15 cellular contexts compared by ENCODE assay signal in genomic region chr14:20472566-20473206, GRCh38. TPM values are rescaled to one million over a fixed set of nuclear protein-coding genes. Genes with fewer than 3 reads are reported as not detected.
DNase-seq lines count a peak whose midpoint lies in the region; ATAC-seq and TF ChIP-seq lines count a peak whose summit lies in the region.
"Had no signal": no experiment of that assay in that cellular context is flagged by ENCODE, and none has a peak within 500 bp of the region (broad histone marks: within the 10 kb centered on the region; RNA-seq: fewer than 3 reads in every experiment).

No MANE protein-coding gene starts in this region.

- 91% methylated on average over 2 of the region's 2 CpGs for WGBS in smooth muscle cell (ENCODE audit: low lambda C conversion rate)

- POLR2A ChIA-PET in activated CD4-positive, alpha-beta T cell treated with anti-CD3 and anti-CD28 coated beads for 36 hours (lab: Charles Lee) = interaction anchor here (0.7 to 2.8 kb wide), 4 partner anchors 9 to 211 kb away, joined by 3 to 13 read pairs (median 4); partner anchors contain the start of genes APEX1, OSGEP and PIP4P1

- peaks cover 10% of the 10 kb centered on the region for H3F3A ChIP-seq in smooth muscle cell (ENCODE audit: low read depth)

- H3K4me3 ChIP-seq in smooth muscle cell = no peak overlapping the region
- H3K4me3 ChIP-seq: HAP-1, thyroid gland had no signal

- no peak overlapping the region for H3K4me2 ChIP-seq in smooth muscle cell

- DNase-seq in activated CD4-positive, alpha-beta T cell treated with anti-CD3 and anti-CD28 coated beads for 36 hours = no peak
- DNase-seq in activated CD4-positive, alpha-beta T cell treated with anti-CD3 and anti-CD28 coated beads, Interleukin-2, amount 50 U/mL, for 4 hours = no peak
- DNase-seq in activated naive CD4-positive, alpha-beta T cell treated with anti-CD3 and anti-CD28 coated beads, Interleukin-2, amount 50 U/mL, for 72 hours (ENCODE audit: low spot score in 2 of 2) = no peak
- no peak for DNase-seq in natural killer cell treated with Interleukin-12 subunit alpha and Interleukin-12 subunit beta and Interleukin-15 and Interleukin-18, amount 100 ng/mL, for 72 hours (ENCODE audit: low spot score)
- DNase-seq in GM13977 (ENCODE audit: low spot score) = no peak
- DNase-seq in smooth muscle cell (lab: John Stamatoyannopoulos, UW; ENCODE audit: unreplicated experiment) = no peak
- DNase-seq: activated gamma-delta T cell, NCI-H1092, NCI-H524 treated with DMSO at 0.1 percent for 48 hours, thyroid gland had no signal

- H4K20me1 ChIP-seq in smooth muscle cell (ENCODE audit: low read depth) = peaks cover 4% of the 10 kb centered on the region

- H3K4me1 Mint-ChIP-seq in activated CD4-positive, alpha-beta T cell treated with anti-CD3 and anti-CD28 coated beads for 36 hours = peaks cover 70% of the 10 kb centered on the region
- H3K4me1 Mint-ChIP-seq in natural killer cell treated with Interleukin-12 subunit alpha and Interleukin-12 subunit beta and Interleukin-15 and Interleukin-18, amount 100 ng/mL, for 72 hours (ENCODE audit: low read depth in 2 of 2) = peaks cover 64 to 72% of the 10 kb centered on the region in 2 donors

- CTCF ChIA-PET in activated CD4-positive, alpha-beta T cell treated with anti-CD3 and anti-CD28 coated beads for 36 hours (lab: Charles Lee) = interaction anchor here (0.5 to 1.4 kb wide), 7 partner anchors 9 to 224 kb away, joined by 3 to 6 read pairs (median 3); partner anchors contain the start of gene APEX1

- no peaks in the 10 kb centered on the region for H3K27me3 ChIP-seq in smooth muscle cell (ENCODE audit: low read depth)
- H3K27me3 ChIP-seq: thyroid gland had no signal

- H3K4me1 ChIP-seq in smooth muscle cell (ENCODE audit: low read depth) = peaks cover 10% of the 10 kb centered on the region
- H3K4me1 ChIP-seq: HAP-1 had no signal

- H3K27me3 Mint-ChIP-seq in activated CD4-positive, alpha-beta T cell treated with anti-CD3 and anti-CD28 coated beads for 36 hours = no peaks in the 10 kb centered on the region
- no peaks in the 10 kb centered on the region for H3K27me3 Mint-ChIP-seq in natural killer cell treated with Interleukin-12 subunit alpha and Interleukin-12 subunit beta and Interleukin-15 and Interleukin-18, amount 100 ng/mL, for 72 hours

- no peaks in the 10 kb centered on the region for H3K9me3 ChIP-seq in smooth muscle cell (replicated peaks; ENCODE audit: low read depth)
- H3K9me3 ChIP-seq: HAP-1, thyroid gland had no signal

- intact Hi-C loops in activated CD4-positive, alpha-beta T cell treated with anti-CD3 and anti-CD28 coated beads for 36 hours (cut with DNase I, micrococcal nuclease) = no loop called here

- peak overlapping the region; percentile 91 for H3K4me3 Mint-ChIP-seq in activated CD4-positive, alpha-beta T cell treated with anti-CD3 and anti-CD28 coated beads for 36 hours
- peak overlapping the region; percentile 38 for H3K4me3 Mint-ChIP-seq in natural killer cell treated with Interleukin-12 subunit alpha and Interleukin-12 subunit beta and Interleukin-15 and Interleukin-18, amount 100 ng/mL, for 72 hours

- no peaks in the 10 kb centered on the region for H3K9me3 Mint-ChIP-seq in activated CD4-positive, alpha-beta T cell treated with anti-CD3 and anti-CD28 coated beads for 36 hours (ENCODE audit: low read depth)
- no peaks in the 10 kb centered on the region for H3K9me3 Mint-ChIP-seq in activated naive CD4-positive, alpha-beta T cell treated with anti-CD3 and anti-CD28 coated beads, Interleukin-2, amount 50 U/mL, for 72 hours
- no peaks in the 10 kb centered on the region for H3K9me3 Mint-ChIP-seq in natural killer cell treated with Interleukin-12 subunit alpha and Interleukin-12 subunit beta and Interleukin-15 and Interleukin-18, amount 100 ng/mL, for 72 hours

- H3K27ac ChIP-seq in smooth muscle cell (ENCODE audit: low read depth) = no peak overlapping the region
- H3K27ac ChIP-seq: thyroid gland had no signal

- H3K36me3 Mint-ChIP-seq in activated CD4-positive, alpha-beta T cell treated with anti-CD3 and anti-CD28 coated beads for 36 hours (ENCODE audit: low read depth) = peaks cover 76% of the 10 kb centered on the region
- peaks cover 65 to 79% of the 10 kb centered on the region in 2 donors for H3K36me3 Mint-ChIP-seq in activated naive CD4-positive, alpha-beta T cell treated with anti-CD3 and anti-CD28 coated beads, Interleukin-2, amount 50 U/mL, for 72 hours
- H3K36me3 Mint-ChIP-seq in natural killer cell treated with Interleukin-12 subunit alpha and Interleukin-12 subunit beta and Interleukin-15 and Interleukin-18, amount 100 ng/mL, for 72 hours = peaks cover 55% of the 10 kb centered on the region

- no peak for ATAC-seq in activated CD4-positive, alpha-beta T cell treated with anti-CD3 and anti-CD28 coated beads for 36 hours
- no peak for ATAC-seq in activated naive CD4-positive, alpha-beta T cell treated with anti-CD3 and anti-CD28 coated beads, Interleukin-2, amount 50 U/mL, for 72 hours
- ATAC-seq in natural killer cell treated with Interleukin-12 subunit alpha and Interleukin-12 subunit beta and Interleukin-15 and Interleukin-18, amount 100 ng/mL, for 72 hours = no peak
- ATAC-seq: GM12878, sciatic nerve had no signal

- H3K27ac Mint-ChIP-seq in activated CD4-positive, alpha-beta T cell treated with anti-CD3 and anti-CD28 coated beads for 36 hours = peak overlapping the region; percentile 56
- H3K27ac Mint-ChIP-seq in activated naive CD4-positive, alpha-beta T cell treated with anti-CD3 and anti-CD28 coated beads, Interleukin-2, amount 50 U/mL, for 72 hours = peak overlapping the region; percentile 68 to 89
- H3K27ac Mint-ChIP-seq in natural killer cell treated with Interleukin-12 subunit alpha and Interleukin-12 subunit beta and Interleukin-15 and Interleukin-18, amount 100 ng/mL, for 72 hours = peak overlapping the region; percentile 34 to 73

- in situ Hi-C loops in GM13977 (cut with MboI; ENCODE audit: low pct_unique_long_range_greater_than_20kb, low sequenced_read_pairs, unreplicated experiment) = no loop called here

- H3K36me3 ChIP-seq in smooth muscle cell (ENCODE audit: low read depth) = peaks cover 14% of the 10 kb centered on the region

- no peak overlapping the region for H3K9ac ChIP-seq in smooth muscle cell (ENCODE audit: low read depth)

- no peak overlapping the region for H2AFZ ChIP-seq in smooth muscle cell (ENCODE audit: low read depth)

- H3K79me2 ChIP-seq in smooth muscle cell (ENCODE audit: low read depth) = peaks cover 4% of the 10 kb centered on the region

- no peak for TF ChIP-seq CTCF in GM13977 (IDR thresholded peaks at IDR 0.05; ENCODE audit: extremely low read depth, insufficient read depth, missing control alignments)
- TF ChIP-seq CTCF in smooth muscle cell (IDR thresholded peaks at IDR 0.05; ENCODE audit: borderline replicate concordance, insufficient read depth, poor library complexity, severe bottlenecking) = no peak

RNA-seq across cellular contexts. Expression of gene PNP, which starts 3.5 kb away (rescaled TPM):
- total RNA-seq in activated CD4-positive, alpha-beta T cell treated with anti-CD3 and anti-CD28 coated beads for 36 hours = 100 to 1,000 TPM; 160 to 164 TPM
- 100 to 1,000 TPM; 167 to 241 TPM for total RNA-seq in activated naive CD4-positive, alpha-beta T cell treated with anti-CD3 and anti-CD28 coated beads, Interleukin-2, amount 50 U/mL, for 72 hours
- total RNA-seq in natural killer cell treated with Interleukin-12 subunit alpha and Interleukin-12 subunit beta and Interleukin-15 and Interleukin-18, amount 100 ng/mL, for 72 hours = 100 to 1,000 TPM; 124 to 199 TPM
- total RNA-seq in smooth muscle cell = 49.7 and 52.2 TPM in 2 replicates
- polyA plus RNA-seq in smooth muscle cell = 24.2 and 33.4 TPM in 2 replicates

RNA-seq across cellular contexts. Expression of gene PIP4P1, which starts 11.5 kb away (rescaled TPM):
- 10 to 100 TPM; 24.2 to 24.7 TPM for total RNA-seq in activated CD4-positive, alpha-beta T cell treated with anti-CD3 and anti-CD28 coated beads for 36 hours
- total RNA-seq in activated naive CD4-positive, alpha-beta T cell treated with anti-CD3 and anti-CD28 coated beads, Interleukin-2, amount 50 U/mL, for 72 hours = 10 to 100 TPM; 29.1 to 90.2 TPM
- total RNA-seq in natural killer cell treated with Interleukin-12 subunit alpha and Interleukin-12 subunit beta and Interleukin-15 and Interleukin-18, amount 100 ng/mL, for 72 hours = 10 to 100 TPM; 33.3 to 34.5 TPM
- total RNA-seq in smooth muscle cell = 24.8 and 29.3 TPM in 2 replicates
- 53.8 and 54.9 TPM in 2 replicates for polyA plus RNA-seq in smooth muscle cell

RNA-seq across cellular contexts. Expression of gene APEX1, which starts 17.7 kb away (rescaled TPM):
- 100 to 1,000 TPM; 216 to 257 TPM for total RNA-seq in activated CD4-positive, alpha-beta T cell treated with anti-CD3 and anti-CD28 coated beads for 36 hours
- total RNA-seq in activated naive CD4-positive, alpha-beta T cell treated with anti-CD3 and anti-CD28 coated beads, Interleukin-2, amount 50 U/mL, for 72 hours = 100 to 1,000 TPM; 171 to 234 TPM
- total RNA-seq in natural killer cell treated with Interleukin-12 subunit alpha and Interleukin-12 subunit beta and Interleukin-15 and Interleukin-18, amount 100 ng/mL, for 72 hours = 100 to 1,000 TPM; 130 to 151 TPM
- 51.2 and 81.6 TPM in 2 replicates for total RNA-seq in smooth muscle cell
- 116 and 118 TPM in 2 replicates for polyA plus RNA-seq in smooth muscle cell

RNA-seq across cellular contexts. Expression of gene OSGEP, which starts 18.1 kb away (rescaled TPM):
- 10 to 100 TPM; 46.2 to 47.5 TPM for total RNA-seq in activated CD4-positive, alpha-beta T cell treated with anti-CD3 and anti-CD28 coated beads for 36 hours
- 10 to 100 TPM; 43.3 to 58.6 TPM for total RNA-seq in activated naive CD4-positive, alpha-beta T cell treated with anti-CD3 and anti-CD28 coated beads, Interleukin-2, amount 50 U/mL, for 72 hours
- total RNA-seq in natural killer cell treated with Interleukin-12 subunit alpha and Interleukin-12 subunit beta and Interleukin-15 and Interleukin-18, amount 100 ng/mL, for 72 hours = 10 to 100 TPM; 43.1 to 78.0 TPM
- 33.3 and 41.3 TPM in 2 replicates for total RNA-seq in smooth muscle cell
- polyA plus RNA-seq in smooth muscle cell = 18.4 and 21.7 TPM in 2 replicates

RNA-seq across cellular contexts. Expression of gene RNASE10, which starts 32.7 kb away (rescaled TPM):
- total RNA-seq in activated CD4-positive, alpha-beta T cell treated with anti-CD3 and anti-CD28 coated beads for 36 hours = under 1 TPM; 0.16 to 0.56 TPM
- total RNA-seq in activated naive CD4-positive, alpha-beta T cell treated with anti-CD3 and anti-CD28 coated beads, Interleukin-2, amount 50 U/mL, for 72 hours = under 1 TPM; 0.43 to 0.71 TPM
- total RNA-seq in natural killer cell treated with Interleukin-12 subunit alpha and Interleukin-12 subunit beta and Interleukin-15 and Interleukin-18, amount 100 ng/mL, for 72 hours = under 1 TPM; 0.50 to 0.75 TPM
- total RNA-seq in smooth muscle cell = not detected in 2 replicates
- 0.26 and 0.40 TPM in 2 replicates for polyA plus RNA-seq in smooth muscle cell
- total RNA-seq: A172, HT-29, thyroid gland had no signal
